Comparison of ENCODE assay signal across 1 cellular context in the genomic region with DNA sequence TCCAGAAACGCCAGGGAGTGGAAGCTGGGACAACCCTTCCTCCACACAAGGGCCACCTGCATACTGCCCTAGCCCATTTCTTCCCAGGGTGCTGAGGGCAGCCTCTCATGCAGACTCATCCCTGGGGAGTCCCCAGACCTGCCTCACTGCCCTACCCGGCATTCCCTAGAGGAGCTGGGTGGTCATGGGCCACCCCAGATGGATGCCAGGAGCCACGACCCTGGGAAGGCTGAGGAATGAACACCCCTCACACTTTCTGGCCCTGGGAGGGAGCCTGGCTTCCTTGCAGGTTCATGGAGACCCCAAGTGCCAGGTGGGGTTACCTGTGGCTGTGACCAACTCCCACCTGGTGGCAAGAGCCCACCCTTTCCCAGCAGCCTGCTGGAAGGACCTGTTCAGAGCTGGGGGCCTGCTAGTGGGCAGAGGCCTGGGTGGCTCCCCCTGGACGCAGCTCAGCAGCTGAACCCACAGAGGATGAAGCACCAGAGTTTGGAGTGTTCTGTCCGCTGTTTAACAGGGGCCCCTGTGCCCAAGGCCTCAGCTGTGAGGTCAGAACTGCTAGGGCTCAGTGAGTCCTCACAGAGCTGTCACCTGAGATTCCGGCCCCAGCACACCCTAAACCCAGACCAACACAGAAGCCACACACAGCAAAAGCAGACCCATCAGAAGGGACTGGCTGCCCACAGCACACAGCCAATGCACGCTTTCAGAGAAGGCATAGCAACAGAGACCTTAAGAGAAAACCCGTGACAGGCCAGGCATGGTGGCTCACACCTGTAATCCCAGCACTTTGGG.
TF ChIP-seq lines count a peak whose summit lies in the region.

No MANE protein-coding gene starts in this region.

TF ChIP-seq in HepG2, 621 proteins besides CTCF, POLR2A, EP300 and RAD21 (continued from another document):
- TF ChIP-seq, protein P1, sequence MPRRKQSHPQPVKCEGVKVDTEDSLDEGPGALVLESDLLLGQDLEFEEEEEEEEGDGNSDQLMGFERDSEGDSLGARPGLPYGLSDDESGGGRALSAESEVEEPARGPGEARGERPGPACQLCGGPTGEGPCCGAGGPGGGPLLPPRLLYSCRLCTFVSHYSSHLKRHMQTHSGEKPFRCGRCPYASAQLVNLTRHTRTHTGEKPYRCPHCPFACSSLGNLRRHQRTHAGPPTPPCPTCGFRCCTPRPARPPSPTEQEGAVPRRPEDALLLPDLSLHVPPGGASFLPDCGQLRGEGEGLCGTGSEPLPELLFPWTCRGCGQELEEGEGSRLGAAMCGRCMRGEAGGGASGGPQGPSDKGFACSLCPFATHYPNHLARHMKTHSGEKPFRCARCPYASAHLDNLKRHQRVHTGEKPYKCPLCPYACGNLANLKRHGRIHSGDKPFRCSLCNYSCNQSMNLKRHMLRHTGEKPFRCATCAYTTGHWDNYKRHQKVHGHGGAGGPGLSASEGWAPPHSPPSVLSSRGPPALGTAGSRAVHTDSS (CRISPR knock-in tag; conservative IDR thresholded peaks at IDR 0.05), result no peak
TF ChIP-seq in HepG2: peak in this region for 5.
